ENCODE assay signal across 21 cellular contexts in the genomic region with DNA sequence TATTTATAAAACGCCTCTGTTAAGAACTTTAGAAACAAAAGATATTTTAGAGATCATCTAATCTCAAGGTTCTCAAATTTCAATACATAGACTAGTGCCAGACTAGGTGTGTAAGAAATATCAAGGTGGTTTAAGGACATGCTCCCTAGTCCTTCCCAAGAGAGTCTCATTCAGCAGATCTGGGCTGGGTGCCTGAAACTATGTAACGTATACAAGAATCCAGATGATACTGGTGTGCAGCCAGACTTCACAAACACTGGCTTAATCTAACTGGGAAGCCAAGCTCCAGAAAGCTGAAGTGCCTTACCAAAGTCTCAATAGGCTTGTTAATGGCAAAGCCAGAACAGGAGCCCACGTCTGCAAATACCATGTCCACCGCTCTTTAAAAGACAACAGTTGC.
"Had no signal": no experiment of that assay in that cellular context is flagged by ENCODE, and none has a peak within 500 bp of the region (broad histone marks: within the 10 kb centered on the region; RNA-seq: fewer than 3 reads in every experiment).

No MANE protein-coding gene starts in this region.

- H3K4me3 ChIP-seq: spleen, thyroid gland had no signal

- DNase-seq: activated CD4-positive, alpha-beta T cell treated with anti-CD3 and anti-CD28 coated beads for 1 hour; activated CD8-positive, alpha-beta memory T cell treated with anti-CD3 and anti-CD28 coated beads for 24 hours; activated CD8-positive, alpha-beta memory T cell treated with anti-CD3 and anti-CD28 coated beads, Interleukin-2, amount 50 U/mL, for 48 hours; activated effector memory CD4-positive, alpha-beta T cell treated with Interleukin-2 at 50 U/mL for 16 hours; activated naive CD4-positive, alpha-beta T cell treated with anti-CD3 and anti-CD28 coated beads, Interleukin-2, amount 10 ng/mL, durations not matched to agents 7 days and 5 days; activated naive CD8-positive, alpha-beta T cell treated with anti-CD3 and anti-CD28 coated beads, Interleukin-2, amount 50 U/mL, for 24 hours; activated T-cell treated with anti-CD3 and anti-CD28 coated beads, Interleukin-2, amount 50 U/mL, for 48 hours; anterior cingulate cortex; brain microvascular endothelial cell; effector CD4-positive, alpha-beta T cell; foreskin keratinocyte; hippocampal formation; nephron progenitor cell; nucleus accumbens; posterior cingulate gyrus; retina; spleen; stimulated activated naive CD4-positive, alpha-beta T cell; thyroid gland; WERI-Rb-1 had no signal

- ATAC-seq: activated naive CD8-positive, alpha-beta T cell treated with anti-CD3 and anti-CD28 coated beads, Interleukin-2, amount 50 U/mL, for 24 hours; foreskin keratinocyte; left lobe of liver had no signal
